In the genomic region with DNA sequence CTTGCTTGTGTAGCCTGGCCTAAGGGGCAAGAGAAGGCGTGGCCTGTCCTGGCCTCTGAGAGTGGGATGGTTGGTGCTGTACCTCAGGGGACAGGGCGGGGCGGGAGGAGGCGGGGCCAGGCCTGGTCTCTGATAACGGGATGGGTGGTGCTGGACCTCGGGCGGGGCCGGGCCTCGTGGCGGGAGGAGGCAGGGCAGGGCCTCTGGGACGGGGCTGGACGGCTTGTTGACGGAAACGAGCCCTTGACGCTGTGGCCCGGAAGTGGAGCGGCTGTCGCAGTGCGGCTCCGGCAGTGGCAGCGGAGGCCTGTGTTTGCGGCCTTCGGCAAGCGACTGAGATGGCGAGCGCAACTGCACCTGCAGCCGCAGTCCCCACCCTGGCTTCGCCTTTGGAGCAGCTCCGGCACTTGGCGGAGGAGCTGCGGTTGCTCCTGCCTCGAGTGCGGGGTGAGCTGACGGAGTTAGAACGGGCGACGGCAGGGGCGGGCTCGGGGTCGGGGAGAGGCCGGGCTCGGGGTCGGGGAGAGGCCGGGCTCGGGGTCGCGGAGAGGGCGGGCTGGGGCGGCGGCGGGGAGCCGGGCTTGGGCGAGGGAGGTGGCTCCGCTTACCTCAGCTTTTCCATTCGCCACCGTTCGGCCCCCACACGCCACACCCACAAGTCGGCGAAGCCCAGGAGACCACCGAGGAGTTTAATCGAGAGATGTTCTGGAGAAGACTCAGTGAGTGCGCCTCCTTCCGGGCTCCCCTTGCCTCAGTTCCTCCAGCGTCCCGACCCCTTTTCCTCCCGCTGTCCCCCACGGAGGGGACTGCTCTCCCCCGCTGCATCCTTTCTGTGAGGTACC, we compare ENCODE assay signal across 8 cellular contexts. TPM values are rescaled to one million over a fixed set of nuclear protein-coding genes. Genes with fewer than 3 reads are reported as not detected.
DNase-seq lines count a peak whose midpoint lies in the region; ATAC-seq, FAIRE-seq and TF ChIP-seq lines count a peak whose summit lies in the region.

A gene with protein sequence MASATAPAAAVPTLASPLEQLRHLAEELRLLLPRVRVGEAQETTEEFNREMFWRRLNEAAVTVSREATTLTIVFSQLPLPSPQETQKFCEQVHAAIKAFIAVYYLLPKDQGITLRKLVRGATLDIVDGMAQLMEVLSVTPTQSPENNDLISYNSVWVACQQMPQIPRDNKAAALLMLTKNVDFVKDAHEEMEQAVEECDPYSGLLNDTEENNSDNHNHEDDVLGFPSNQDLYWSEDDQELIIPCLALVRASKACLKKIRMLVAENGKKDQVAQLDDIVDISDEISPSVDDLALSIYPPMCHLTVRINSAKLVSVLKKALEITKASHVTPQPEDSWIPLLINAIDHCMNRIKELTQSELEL (plus strand): TSS at position 243 of the 842 bp plus-strand sequence. CDS start 96 bp downstream, at position 339.

- H2AFZ ChIP-seq in K562 (ENCODE audit: low read depth, low read length): peak within 1 kb of the TSS; percentile 93

- peaks cover 3% of the 10 kb centered on the region for H3K9me1 ChIP-seq in K562 (ENCODE audit: control insufficient read depth, insufficient read depth, low read length)

- TF ChIP-seq RAD21 in K562 (CRISPR knock-in tag; conservative IDR thresholded peaks at IDR 0.05 in 1 of 2, IDR thresholded peaks at IDR 0.05 in 1 of 2): 0 out of 4 replicates have a peak, but pooled peaks of 1 of the 2 experiments have one; percentile 6

- peak; percentile 94 for ATAC-seq in GM18505 (IDR thresholded peaks at IDR 0.05; ENCODE audit: unreplicated experiment)
- ATAC-seq in HG02970 (IDR thresholded peaks at IDR 0.05; ENCODE audit: low FRiP score, unreplicated experiment): peak; percentile 92
- peak; percentile 97 for ATAC-seq in K562

- BruUV-seq in K562 (replicated peaks; lab: Mats Ljungman, UMichigan): no TSS peak

- peak within 1 kb of the TSS; percentile 83 for H3K27ac ChIP-seq in K562 (ENCODE audit: extremely low read depth, low read depth, low read length)
- H3K27ac ChIP-seq in sigmoid colon: peak within 1 kb of the TSS; percentile 82 to 88 (median 87)

- H3K9me3 ChIP-seq in K562 (replicated peaks; ENCODE audit: control insufficient read depth, insufficient read depth, low read depth, low read length): no peaks in the 10 kb centered on the region
- H3K9me3 ChIP-seq in sigmoid colon: no peaks in the 10 kb centered on the region

- intact Hi-C loops in K562 (cut with micrococcal nuclease) (loop anchor here (2.0 to 10.0 kb wide), 3 partner anchors 81 to 483 kb away; a partner anchor contains a TSS), sigmoid colon (cut with DNase I) (loop anchor here (2.0 to 10.0 kb wide), 2 partner anchors 81 to 99 kb away; a partner anchor contains a TSS)

- peak within 1 kb of the TSS; percentile 95 for H3K4me2 ChIP-seq in K562 (ENCODE audit: insufficient read depth, low read length)

- peak; percentile 27; the same call in 1 of the 2 replicates for TF ChIP-seq EP300 in K562 (IDR thresholded peaks at IDR 0.05; ENCODE audit: low read length)
- no peak for TF ChIP-seq EP300 in sigmoid colon (IDR thresholded peaks at IDR 0.05)

- H3K9ac ChIP-seq in K562 (ENCODE audit: insufficient read depth in 1 of 2, low read depth in 2 of 2, low read length in 2 of 2): peak within 1 kb of the TSS; percentile 75 to 96

- peaks cover 18% of the 10 kb centered on the region for H3K79me2 ChIP-seq in K562 (ENCODE audit: control insufficient read depth, insufficient read depth, low read length)

- TF ChIP-seq CTCF in K562 (IDR thresholded peaks at IDR 0.05 in 2 of 3, conservative IDR thresholded peaks at IDR 0.05 in 1 of 3; ENCODE audit: insufficient read depth in 2 of 3, low read depth in 1 of 3, low read length in 3 of 3): peak; percentile 42 to 69 (median 45)
- peak in 2 of 4 experiments; percentile 19 to 33 for TF ChIP-seq CTCF in sigmoid colon (IDR thresholded peaks at IDR 0.05)

- H3K4me1 ChIP-seq in K562 (replicated peaks in 1 of 2; ENCODE audit: control insufficient read depth in 2 of 2, insufficient read depth in 2 of 2, low read length in 2 of 2): peaks cover 12 to 15% of the 10 kb centered on the region in 2 experiments
- peaks cover 0 to 34% (median 27%) of the 10 kb centered on the region in 4 donors for H3K4me1 ChIP-seq in sigmoid colon

- POLR2A ChIA-PET in K562 (lab: Yijun Ruan, JAX): interaction anchor here (1.3 to 2.3 kb wide), 4 partner anchors 10 to 18 kb away, joined by 4 to 7 read pairs (median 6); no protein-coding TSS in a partner anchor

- no peaks in the 10 kb centered on the region for H4K20me1 ChIP-seq in K562 (replicated peaks; ENCODE audit: control insufficient read depth, insufficient read depth, low read length)

- H3K36me3 ChIP-seq in K562 (ENCODE audit: control insufficient read depth, insufficient read depth, low read length) (peaks cover 41% of the 10 kb centered on the region; the same call in 2 of the 3 replicates), sigmoid colon (peaks cover 0 to 26% (median 0%) of the 10 kb centered on the region in 4 donors)

- in situ Hi-C loops in K562 (cut with MboI): no loop called here

- TF ChIP-seq POLR2A in GM18505 (IDR thresholded peaks at IDR 0.05; ENCODE audit: borderline replicate concordance, extremely low read depth, insufficient read depth, insufficient read length) (peak; percentile 97), K562 (conservative IDR thresholded peaks at IDR 0.05) (peak; percentile 89), sigmoid colon (IDR thresholded peaks at IDR 0.05) (peak; percentile 40 to 55)

- H3K4me3 ChIP-seq in K562 (peak within 1 kb of the TSS; percentile 70), sigmoid colon (peak within 1 kb of the TSS; percentile 47 to 83 (median 68))

- FAIRE-seq in TTC549 (lab: Jason Lieb, UNC) (peak; percentile 68), K562 (lab: Jason Lieb, UNC) (peak; percentile 88)

- under 1% methylated on average over 41 of the region's 69 CpGs for WGBS in K562 (ENCODE audit: insufficient coverage, low coverage, missing lambda C conversion rate)
- WGBS in sigmoid colon, 2 donors: 1% methylated on average over 69 of the region's 69 CpGs

- H3K27me3 ChIP-seq in K562 (ENCODE audit: control insufficient read depth in 2 of 2, insufficient read depth in 2 of 2, low read length in 2 of 2): no peaks in the 10 kb centered on the region
- no peaks in the 10 kb centered on the region for H3K27me3 ChIP-seq in sigmoid colon

- peak; percentile 89 for DNase-seq in A172 (ENCODE audit: low spot score)
- peak; percentile 26 for DNase-seq in NCI-H2107 treated with DMSO at 0.1 percent for 48 hours (lab: John Stamatoyannopoulos, UW; ENCODE audit: unreplicated experiment)
- peak; percentile 99 for DNase-seq in K562 (ENCODE audit: extremely low read depth in 1 of 4, low spot score in 3 of 4)
- DNase-seq in iPS DF 19.7 (ENCODE audit: low read depth, low spot score): peak; percentile 74
- DNase-seq in sigmoid colon: peak; percentile 94

- CTCF ChIA-PET in K562 (lab: Yijun Ruan, JAX; ENCODE audit: low intra/inter-chr PET ratio): interaction anchor here (1.2 kb wide), 1 partner anchor 259 kb away, joined by 3 read pairs; no protein-coding TSS in a partner anchor

TF ChIP-seq in K562, 482 proteins besides CTCF, POLR2A, EP300 and RAD21 (continues in another document):
- TF ChIP-seq SAFB2 (IDR thresholded peaks at IDR 0.05; ENCODE audit: borderline replicate concordance, low read depth, low read length, severe bottlenecking) (no peak), ZNF764 (CRISPR knock-in tag; IDR thresholded peaks at IDR 0.05; ENCODE audit: low read depth) (no peak), HNRNPH1 (optimal IDR thresholded peaks at IDR 0.05; ENCODE audit: low read depth, low read length) (no peak), EWSR1 (IDR thresholded peaks at IDR 0.05; ENCODE audit: borderline replicate concordance, low read depth, partially characterized antibody) (no peak), ZC3H4 (CRISPR knock-in tag; IDR thresholded peaks at IDR 0.05; ENCODE audit: borderline replicate concordance) (peak; percentile 10; the same call in 1 of the 2 replicates), GTF2E2 (tag; IDR thresholded peaks at IDR 0.05) (peak; percentile 78; the same call in 1 of the 2 replicates), KAT7 (CRISPR knock-in tag; IDR thresholded peaks at IDR 0.05; ENCODE audit: borderline replicate concordance) (peak; percentile 83; the same call in 1 of the 2 replicates), NR2C2 (CRISPR knock-in tag; IDR thresholded peaks at IDR 0.05) (0 out of 2 replicates have a peak, but pooled peaks have one; percentile 45), NR2C2 (tag; IDR thresholded peaks at IDR 0.05) (peak; percentile 94), ZNF766 (CRISPR knock-in tag; conservative IDR thresholded peaks at IDR 0.05) (no peak), TRIM24 (IDR thresholded peaks at IDR 0.05) (peak in 1 of 2 experiments; percentile 27; a peak in 1 of 4 replicates), ZNF239 (CRISPR knock-in tag; IDR thresholded peaks at IDR 0.05) (no peak), SIRT6 (IDR thresholded peaks at IDR 0.05; ENCODE audit: low read depth, low read length) (no peak), BRCA1 (IDR thresholded peaks at IDR 0.05) (no peak), BRCA1 (CRISPR knock-in tag; IDR thresholded peaks at IDR 0.05) (no peak), RB1 (IDR thresholded peaks at IDR 0.05; ENCODE audit: low read depth) (no peak)

RNA-seq across cellular contexts. Expression of the gene that starts here (rescaled TPM):
- 90.6 and 92.1 TPM in 2 replicates for total RNA-seq in A172 (2014; rRNA removed; shearing (Covaris generic))
- total RNA-seq in K562 (2011; cell fraction: chromatin; rRNA removed; ENCODE audit: low replicate concordance): 56.2 and 80.6 TPM in 2 replicates
- 40.4 and 46.3 TPM in 2 replicates for total RNA-seq in K562 (2011; cell fraction: nucleolus; rRNA removed)
- 55.0 and 77.6 TPM in 2 replicates for total RNA-seq in K562 (2011; cell fraction: nucleoplasm; rRNA removed)
- total RNA-seq in K562 (2014; rRNA removed) (50.0 and 55.5 TPM in 2 replicates), K562 (2014; rRNA removed; fragmentation: Illumina TruSeq; extraction: Trizol) (67.6 and 71.9 TPM in 2 replicates), K562 (2015; rRNA removed; fragmentation: Illumina TruSeq; extraction: Trizol) (47.9 and 49.5 TPM in 2 replicates), K562 (2021) (47.9 and 49.1 TPM in 2 replicates), sigmoid colon (10 to 100 TPM; 39.1 to 80.5 (median 49.8) TPM)
- polyA plus RNA-seq in K562 (2011; rRNA removed) (98.3 and 111 TPM in 2 replicates), K562 (2014; fragmentation: Illumina TruSeq; extraction: Trizol) (57.7 and 59.9 TPM in 2 replicates), K562 (2014; fragmentation: Nextera tagmentation; extraction: Ambion mirVana) (10 to 100 TPM; 37.0 to 44.7 TPM), K562 (2014; rRNA removed) (65.4 and 72.0 TPM in 2 replicates), sigmoid colon (100 to 1,000 TPM in 1 of 3 donors, 10 to 100 TPM in 2; 52.1 to 109 (median 95.5) TPM)
- 86.8 and 107 TPM in 2 replicates for polyA plus RNA-seq in K562 (2011; cell fraction: cytosol; rRNA removed)
- 58.5 and 72.4 TPM in 2 replicates for polyA plus RNA-seq in K562 (2011; cell fraction: nucleus; rRNA removed)
- 50.4 and 99.8 TPM in 2 replicates for polyA plus RNA-seq in K562 (2012)
- polyA minus RNA-seq in K562 (2011; rRNA and poly(A)+ RNA removed): 61.5 and 64.1 TPM in 2 replicates
- polyA minus RNA-seq in K562 (2011; cell fraction: cytosol; rRNA and poly(A)+ RNA removed): 18.9 and 22.9 TPM in 2 replicates
- polyA minus RNA-seq in K562 (2011; cell fraction: nucleus; rRNA and poly(A)+ RNA removed): 33.1 and 51.0 TPM in 2 replicates

Comparison
In these comparisons a context has a peak if more than half of its experiments do, and no peak if none do; other contexts are left out.
1. Peak in every context shown above with its lines: DNase-seq, ATAC-seq, H3K4me3 ChIP-seq and H3K27ac ChIP-seq.
2. DNase-seq: peak in every context shown above with its lines; median percentile 99 in K562; 94 in sigmoid colon; 89 in A172; 74 in iPS DF 19.7; 26 in NCI-H2107 treated with DMSO at 0.1 percent for 48 hours.